In genomic region chr20:43919686-43920403, GRCh38 we compare ENCODE assay signal across 1 cellular context.
TF ChIP-seq lines count a peak whose summit lies in the region.

No MANE protein-coding gene starts in this region.

TF ChIP-seq in IMR-90, 13 proteins besides CTCF, POLR2A, EP300 and RAD21:
- TF ChIP-seq MAZ (IDR thresholded peaks at IDR 0.05; ENCODE audit: borderline replicate concordance, low read depth, low read length) (no peak), FOS (IDR thresholded peaks at IDR 0.05; ENCODE audit: low read depth, low read length) (no peak), SMC3 (IDR thresholded peaks at IDR 0.05; ENCODE audit: low read depth, low read length) (no peak), NFE2L2 (IDR thresholded peaks at IDR 0.05; ENCODE audit: low read depth, low read length) (no peak), CHD1 (IDR thresholded peaks at IDR 0.05; ENCODE audit: low read depth, low read length) (no peak)
- TF ChIP-seq, protein P1, sequence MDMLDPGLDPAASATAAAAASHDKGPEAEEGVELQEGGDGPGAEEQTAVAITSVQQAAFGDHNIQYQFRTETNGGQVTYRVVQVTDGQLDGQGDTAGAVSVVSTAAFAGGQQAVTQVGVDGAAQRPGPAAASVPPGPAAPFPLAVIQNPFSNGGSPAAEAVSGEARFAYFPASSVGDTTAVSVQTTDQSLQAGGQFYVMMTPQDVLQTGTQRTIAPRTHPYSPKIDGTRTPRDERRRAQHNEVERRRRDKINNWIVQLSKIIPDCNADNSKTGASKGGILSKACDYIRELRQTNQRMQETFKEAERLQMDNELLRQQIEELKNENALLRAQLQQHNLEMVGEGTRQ (IDR thresholded peaks at IDR 0.05; ENCODE audit: low read depth, low read length): no peak
